ENCODE assay signal across 8 cellular contexts in genomic region chr10:59708816-59709471, GRCh38. TPM values are rescaled to one million over a fixed set of nuclear protein-coding genes. Genes with fewer than 3 reads are reported as not detected.
A peak's percentile ranks its signal among the peaks of the same experiment; 100 is the strongest.
DNase-seq lines count a peak whose midpoint lies in the region; ATAC-seq and TF ChIP-seq lines count a peak whose summit lies in the region.

No MANE protein-coding gene starts in this region.

- H3K4me1 ChIP-seq in adipocyte (ENCODE audit: control insufficient read depth, insufficient read depth, low read length) (peaks cover 8% of the 10 kb centered on the region), iPS DF 6.9 (ENCODE audit: control insufficient read depth, insufficient read depth, low read length) (no peaks in the 10 kb centered on the region), spleen (peaks cover 0 to 35% (median 16%) of the 10 kb centered on the region in 6 donors)

- TF ChIP-seq CTCF in spleen (IDR thresholded peaks at IDR 0.05 in 8 of 11, conservative IDR thresholded peaks at IDR 0.05 in 3 of 11): no peak

- no CpG with 5 or more reads among the region's 44 CpGs for WGBS in iPS DF 6.9 (ENCODE audit: insufficient coverage, insufficient read length)
- WGBS in spleen, 5 donors: 1 to 2% (median 1%) methylated on average over 29 to 44 of the region's 44 CpGs

- no peaks in the 10 kb centered on the region for H3K36me3 Mint-ChIP-seq in activated T-cell treated with anti-CD3 and anti-CD28 coated beads, Interleukin-2, amount 50 U/mL, for 4 hours (ENCODE audit: insufficient read depth)

- H3K9ac ChIP-seq in adipocyte (ENCODE audit: low read length): peak overlapping the region; percentile 67

- H3K4me3 Mint-ChIP-seq in activated T-cell treated with anti-CD3 and anti-CD28 coated beads, Interleukin-2, amount 50 U/mL, for 4 hours: peak overlapping the region; percentile 56

- H3K4me3 ChIP-seq in adipocyte (ENCODE audit: low read length) (peak overlapping the region; percentile 82), iPS DF 6.9 (ENCODE audit: low read length) (peak overlapping the region; percentile 47; the same call in 1 of the 2 replicates), spleen (peak overlapping the region; percentile 50 to 75 (median 59))

- intact Hi-C loops in spleen (cut with DNase I; ENCODE audit: low total_unique reads): no loop called here

- H3K36me3 ChIP-seq in adipocyte (ENCODE audit: control insufficient read depth, insufficient read depth, low read length, severe bottlenecking) (no peaks in the 10 kb centered on the region), iPS DF 6.9 (ENCODE audit: control insufficient read depth, insufficient read depth, low read length) (no peaks in the 10 kb centered on the region), spleen (no peaks in the 10 kb centered on the region)

- H3K27ac ChIP-seq in iPS DF 6.9 (ENCODE audit: low read length) (no peak overlapping the region), spleen (peak overlapping the region; percentile 10 to 82 (median 78))

- H3K9me3 Mint-ChIP-seq in activated T-cell treated with anti-CD3 and anti-CD28 coated beads, Interleukin-2, amount 50 U/mL, for 4 hours: no peaks in the 10 kb centered on the region

- no peak for TF ChIP-seq RAD21 in Ishikawa (IDR thresholded peaks at IDR 0.05; ENCODE audit: low read depth)

- peaks cover 29% of the 10 kb centered on the region for H3K27me3 ChIP-seq in adipocyte (replicated peaks; ENCODE audit: control insufficient read depth, insufficient read depth, low read length)
- no peaks in the 10 kb centered on the region; the same call in 1 of the 2 replicates for H3K27me3 ChIP-seq in iPS DF 6.9 (ENCODE audit: control insufficient read depth, insufficient read depth, low read length)
- H3K27me3 ChIP-seq in spleen (replicated peaks in 1 of 7): peaks cover 0 to 51% (median 16%) of the 10 kb centered on the region in 7 donors

- TF ChIP-seq POLR2A in spleen (IDR thresholded peaks at IDR 0.05): no peak

- H3K9me3 ChIP-seq in adipocyte (ENCODE audit: control insufficient read depth, low read length): no peaks in the 10 kb centered on the region
- H3K9me3 ChIP-seq in iPS DF 6.9 (ENCODE audit: control insufficient read depth, insufficient read depth, low read length): no peaks in the 10 kb centered on the region
- H3K9me3 ChIP-seq in spleen: no peaks in the 10 kb centered on the region

- H3K27me3 Mint-ChIP-seq in activated T-cell treated with anti-CD3 and anti-CD28 coated beads, Interleukin-2, amount 50 U/mL, for 4 hours (ENCODE audit: low read depth): peaks cover 49% of the 10 kb centered on the region

- peak in 1 of 2 donors; percentile 16 for ATAC-seq in activated T-cell treated with anti-CD3 and anti-CD28 coated beads, Interleukin-2, amount 50 U/mL, for 4 hours
- ATAC-seq in GM19328 (IDR thresholded peaks at IDR 0.05; ENCODE audit: unreplicated experiment) (no peak), HG03457 (IDR thresholded peaks at IDR 0.05; ENCODE audit: unreplicated experiment) (no peak)

- no peak for TF ChIP-seq EP300 in Ishikawa (IDR thresholded peaks at IDR 0.05; ENCODE audit: borderline replicate concordance)

- DNase-seq in activated T-cell treated with anti-CD3 and anti-CD28 coated beads, Interleukin-2, amount 50 U/mL, for 4 hours: no peak
- DNase-seq in activated T-cell treated with anti-CD3 and anti-CD28 coated beads for 4 hours: no peak
- no peak for DNase-seq in adipocyte (ENCODE audit: low read depth)
- DNase-seq in iPS DF 6.9 (ENCODE audit: low read depth, low spot score): no peak
- DNase-seq in spleen: peak; percentile 80

- H3K4me1 Mint-ChIP-seq in activated T-cell treated with anti-CD3 and anti-CD28 coated beads, Interleukin-2, amount 50 U/mL, for 4 hours (ENCODE audit: low read depth): no peaks in the 10 kb centered on the region

TF ChIP-seq in Ishikawa, 13 proteins besides CTCF, POLR2A, EP300 and RAD21:
- TF ChIP-seq NFIC (IDR thresholded peaks at IDR 0.05): no peak
- no peak for TF ChIP-seq YY1 (IDR thresholded peaks at IDR 0.05; ENCODE audit: low read depth)
- TF ChIP-seq FOXM1 (IDR thresholded peaks at IDR 0.05; ENCODE audit: borderline replicate concordance, low read depth): no peak
- TF ChIP-seq, protein P1, sequence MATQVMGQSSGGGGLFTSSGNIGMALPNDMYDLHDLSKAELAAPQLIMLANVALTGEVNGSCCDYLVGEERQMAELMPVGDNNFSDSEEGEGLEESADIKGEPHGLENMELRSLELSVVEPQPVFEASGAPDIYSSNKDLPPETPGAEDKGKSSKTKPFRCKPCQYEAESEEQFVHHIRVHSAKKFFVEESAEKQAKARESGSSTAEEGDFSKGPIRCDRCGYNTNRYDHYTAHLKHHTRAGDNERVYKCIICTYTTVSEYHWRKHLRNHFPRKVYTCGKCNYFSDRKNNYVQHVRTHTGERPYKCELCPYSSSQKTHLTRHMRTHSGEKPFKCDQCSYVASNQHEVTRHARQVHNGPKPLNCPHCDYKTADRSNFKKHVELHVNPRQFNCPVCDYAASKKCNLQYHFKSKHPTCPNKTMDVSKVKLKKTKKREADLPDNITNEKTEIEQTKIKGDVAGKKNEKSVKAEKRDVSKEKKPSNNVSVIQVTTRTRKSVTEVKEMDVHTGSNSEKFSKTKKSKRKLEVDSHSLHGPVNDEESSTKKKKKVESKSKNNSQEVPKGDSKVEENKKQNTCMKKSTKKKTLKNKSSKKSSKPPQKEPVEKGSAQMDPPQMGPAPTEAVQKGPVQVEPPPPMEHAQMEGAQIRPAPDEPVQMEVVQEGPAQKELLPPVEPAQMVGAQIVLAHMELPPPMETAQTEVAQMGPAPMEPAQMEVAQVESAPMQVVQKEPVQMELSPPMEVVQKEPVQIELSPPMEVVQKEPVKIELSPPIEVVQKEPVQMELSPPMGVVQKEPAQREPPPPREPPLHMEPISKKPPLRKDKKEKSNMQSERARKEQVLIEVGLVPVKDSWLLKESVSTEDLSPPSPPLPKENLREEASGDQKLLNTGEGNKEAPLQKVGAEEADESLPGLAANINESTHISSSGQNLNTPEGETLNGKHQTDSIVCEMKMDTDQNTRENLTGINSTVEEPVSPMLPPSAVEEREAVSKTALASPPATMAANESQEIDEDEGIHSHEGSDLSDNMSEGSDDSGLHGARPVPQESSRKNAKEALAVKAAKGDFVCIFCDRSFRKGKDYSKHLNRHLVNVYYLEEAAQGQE (IDR thresholded peaks at IDR 0.05; ENCODE audit: low read depth): peak; percentile 31; the same call in 1 of the 2 replicates
- TF ChIP-seq CEBPB (IDR thresholded peaks at IDR 0.05): no peak
- no peak for TF ChIP-seq TAF1 (IDR thresholded peaks at IDR 0.05; ENCODE audit: low read depth)
- no peak for TF ChIP-seq USF1 (IDR thresholded peaks at IDR 0.05)
- no peak for TF ChIP-seq TEAD4 (IDR thresholded peaks at IDR 0.05)
- TF ChIP-seq TCF12 (IDR thresholded peaks at IDR 0.05; ENCODE audit: low read depth): no peak
- TF ChIP-seq EGR1 (IDR thresholded peaks at IDR 0.05): no peak
- no peak for TF ChIP-seq CREB1 (IDR thresholded peaks at IDR 0.05; ENCODE audit: low read depth)
- TF ChIP-seq, protein P2, sequence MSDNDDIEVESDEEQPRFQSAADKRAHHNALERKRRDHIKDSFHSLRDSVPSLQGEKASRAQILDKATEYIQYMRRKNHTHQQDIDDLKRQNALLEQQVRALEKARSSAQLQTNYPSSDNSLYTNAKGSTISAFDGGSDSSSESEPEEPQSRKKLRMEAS (IDR thresholded peaks at IDR 0.05): peak; percentile 30; the same call in 1 of the 2 replicates

RNA-seq across cellular contexts. Expression of gene SLC16A9, which starts 0.7 kb away (rescaled TPM):
- total RNA-seq in activated T-cell treated with anti-CD3 and anti-CD28 coated beads, Interleukin-2, amount 50 U/mL, for 4 hours: 1 to 10 TPM in 2 of 3 donors, under 1 TPM in 1; 0.76 to 1.3 (median 1.1) TPM
- 10 to 100 TPM; 15.7 to 58.9 (median 32.3) TPM for total RNA-seq in spleen
- polyA plus RNA-seq in spleen: 10 to 100 TPM in 1 of 3 donors, 1 to 10 TPM in 2; 2.1 to 13.5 (median 4.3) TPM

RNA-seq across cellular contexts. Expression of gene MRLN, which starts 44.3 kb away (rescaled TPM):
- under 1 TPM in 1 of 3 donors, not detected in 2; 0.38 TPM for total RNA-seq in activated T-cell treated with anti-CD3 and anti-CD28 coated beads, Interleukin-2, amount 50 U/mL, for 4 hours
- not detected for total RNA-seq in spleen
- polyA plus RNA-seq in spleen: not detected

Comparison
In these comparisons a context has a peak if more than half of its experiments do, and no peak if none do; other contexts are left out.
1. RNA of gene SLC16A9, which starts 0.7 kb away (total RNA-seq): 15.7 to 58.9 TPM in spleen; 0.76 to 1.3 TPM in activated T-cell treated with anti-CD3 and anti-CD28 coated beads, Interleukin-2, amount 50 U/mL, for 4 hours; every median in the first group is over 4 times any median in the second.
2. Peak in every context shown above with its lines, with median percentiles within 50 percentile points of each other: H3K4me3 ChIP-seq.